Comparison of ENCODE assay signal across 8 cellular contexts in genomic region chr14:78863143-78863542, GRCh38.
DNase-seq lines count a peak whose midpoint lies in the region; ATAC-seq and TF ChIP-seq lines count a peak whose summit lies in the region.

No MANE protein-coding gene starts in this region.

- no peak for TF ChIP-seq CTCF in epithelial cell of esophagus (IDR thresholded peaks at IDR 0.05; ENCODE audit: insufficient read depth, low read depth, low read length, missing control alignments)

- peak; percentile 6 for DNase-seq in activated CD4-positive, alpha-beta T cell treated with anti-CD3 and anti-CD28 coated beads for 48 hours
- DNase-seq in activated CD4-positive, alpha-beta T cell treated with anti-CD3 and anti-CD28 coated beads for 1 hour, result no peak
- DNase-seq in epithelial cell of esophagus (ENCODE audit: low read depth), result peak; percentile 60
- peak; percentile 0 for DNase-seq in skeletal muscle cell (ENCODE audit: low read depth)
- DNase-seq in NCI-H1417 treated with DMSO at 0.1 percent for 48 hours (lab: John Stamatoyannopoulos, UW), result no peak

- ATAC-seq in HG03095 (IDR thresholded peaks at IDR 0.05; ENCODE audit: unreplicated experiment) (no peak), HG02970 (IDR thresholded peaks at IDR 0.05; ENCODE audit: low FRiP score, unreplicated experiment) (no peak)

- H3K4me3 ChIP-seq in epithelial cell of esophagus (ENCODE audit: low read length) (no peak overlapping the region), skeletal muscle cell (ENCODE audit: low read depth, low read length) (no peak overlapping the region)

TF ChIP-seq in PFSK-1, 5 proteins besides CTCF, POLR2A, EP300 and RAD21:
- no peak for TF ChIP-seq TAF1 (IDR thresholded peaks at IDR 0.05; ENCODE audit: borderline replicate concordance, insufficient read depth, low read length)
- peak; percentile 82 to 97 for TF ChIP-seq REST (IDR thresholded peaks at IDR 0.05; ENCODE audit: insufficient read depth in 1 of 2, low read depth in 2 of 2, low read length in 2 of 2)

Comparison
In these comparisons a context has a peak if more than half of its experiments do, and no peak if none do; other contexts are left out.
1. DNase-seq: peak in activated CD4-positive, alpha-beta T cell treated with anti-CD3 and anti-CD28 coated beads for 48 hours (single experiment), epithelial cell of esophagus (single experiment) and skeletal muscle cell (single experiment); none in activated CD4-positive, alpha-beta T cell treated with anti-CD3 and anti-CD28 coated beads for 1 hour (single experiment) and NCI-H1417 treated with DMSO at 0.1 percent for 48 hours (single experiment).